25 cellular contexts compared by ENCODE assay signal in the genomic region with DNA sequence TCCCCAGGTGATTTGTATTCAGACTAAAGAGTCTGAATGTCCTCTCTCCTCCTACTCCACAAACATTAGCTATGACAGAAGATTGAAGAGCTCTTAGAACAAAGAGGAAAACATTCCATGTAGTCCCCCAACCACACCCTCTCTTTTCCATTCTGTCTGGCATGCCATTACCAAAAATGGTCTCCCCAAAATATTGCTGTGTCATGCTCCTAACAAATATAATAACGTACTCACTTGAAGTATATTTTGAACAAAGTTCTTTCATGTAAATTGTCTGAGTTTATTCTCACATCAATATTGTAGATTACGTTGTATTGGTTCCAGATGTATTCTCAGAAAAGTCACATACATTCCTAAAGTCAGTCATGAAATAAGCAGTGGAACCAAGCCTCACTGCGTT.
"Had no signal": no experiment of that assay in that cellular context is flagged by ENCODE, and none has a peak within 500 bp of the region (broad histone marks: within the 10 kb centered on the region; RNA-seq: fewer than 3 reads in every experiment).

No MANE protein-coding gene starts in this region.

- H3K27me3 Mint-ChIP-seq: naive thymus-derived CD4-positive, alpha-beta T cell; natural killer cell treated with Interleukin-12 subunit alpha and Interleukin-12 subunit beta and Interleukin-15 and Interleukin-18, amount 100 ng/mL, for 72 hours; progenitor cell of endocrine pancreas; stimulated activated naive B cell treated with anti-CD40 and anti-IgM and Interleukin-4, amounts not matched to agents 10 μg/mL and 1 μg/mL and 100 μg/mL, for 72 hours had no signal

- H3K9me3 ChIP-seq: mucosa of descending colon, ovary, right atrium auricular region, stomach, testis, thyroid gland, transverse colon, upper lobe of left lung, vagina had no signal

- H3K4me3 ChIP-seq: left ventricle myocardium inferior, lung, mucosa of descending colon, ovary, right atrium auricular region, skin epidermis, stomach, testis, thyroid gland, transverse colon, upper lobe of left lung, vagina had no signal

- ATAC-seq: mucosa of descending colon; naive thymus-derived CD4-positive, alpha-beta T cell; natural killer cell treated with Interleukin-12 subunit alpha and Interleukin-12 subunit beta and Interleukin-15 and Interleukin-18, amount 100 ng/mL, for 72 hours; sciatic nerve; stimulated activated naive B cell treated with anti-CD40 and anti-IgM and Interleukin-4, amounts not matched to agents 10 μg/mL and 1 μg/mL and 100 μg/mL, for 72 hours; stimulated activated naive CD8-positive, alpha-beta T cell treated with anti-CD3 and anti-CD28 coated beads, Interleukin-15, Interleukin-2, amounts not matched to agents 100 U/mL and 50 U/mL, for 24 hours had no signal

- H3K4me1 ChIP-seq: left ventricle myocardium inferior, right atrium auricular region, stomach, testis, thyroid gland, transverse colon, upper lobe of left lung, vagina had no signal

- H3K27ac Mint-ChIP-seq: naive thymus-derived CD4-positive, alpha-beta T cell; progenitor cell of endocrine pancreas; stimulated activated naive B cell treated with anti-CD40 and anti-IgM and Interleukin-4, amounts not matched to agents 10 μg/mL and 1 μg/mL and 100 μg/mL, for 72 hours had no signal

- H3K36me3 ChIP-seq: left ventricle myocardium inferior, ovary, right atrium auricular region, stomach, thyroid gland, transverse colon, upper lobe of left lung, vagina had no signal

- H3K4me3 Mint-ChIP-seq: naive thymus-derived CD4-positive, alpha-beta T cell; natural killer cell treated with Interleukin-12 subunit alpha and Interleukin-12 subunit beta and Interleukin-15 and Interleukin-18, amount 100 ng/mL, for 72 hours; stimulated activated naive B cell treated with anti-CD40 and anti-IgM and Interleukin-4, amounts not matched to agents 10 μg/mL and 1 μg/mL and 100 μg/mL, for 72 hours had no signal

- H3K27me3 ChIP-seq: ovary, right atrium auricular region, stomach, testis, thyroid gland, transverse colon, upper lobe of left lung, vagina had no signal

- H3K4me1 Mint-ChIP-seq: naive thymus-derived CD4-positive, alpha-beta T cell; stimulated activated naive B cell treated with anti-CD40 and anti-IgM and Interleukin-4, amounts not matched to agents 10 μg/mL and 1 μg/mL and 100 μg/mL, for 72 hours had no signal

- H3K27ac ChIP-seq: left ventricle myocardium inferior, ovary, right atrium auricular region, skin epidermis, stomach, testis, thyroid gland, transverse colon, upper lobe of left lung, vagina had no signal

- H3K36me3 Mint-ChIP-seq: naive thymus-derived CD4-positive, alpha-beta T cell; stimulated activated naive B cell treated with anti-CD40 and anti-IgM and Interleukin-4, amounts not matched to agents 10 μg/mL and 1 μg/mL and 100 μg/mL, for 72 hours had no signal

- DNase-seq: hypothalamus; islet precursor cell; left ventricle myocardium inferior; midbrain; mucosa of descending colon; naive thymus-derived CD4-positive, alpha-beta T cell; ovary; stimulated activated CD4-positive, alpha-beta T cell treated with anti-CD3 and anti-CD28 coated beads, Interleukin-12 subunit alpha, Interleukin-12 subunit beta, amount 100 ng/mL, for 4 hours; stimulated activated CD4-positive, alpha-beta T cell treated with anti-CD3 and anti-CD28 coated beads, Interleukin-15, amount 100 ng/mL, for 24 hours; stimulated activated CD4-positive, alpha-beta T cell treated with anti-CD3 and anti-CD28 coated beads, Interleukin-2, amount 100 ng/mL, for 24 hours; stimulated activated CD4-positive, alpha-beta T cell treated with anti-CD3 and anti-CD28 coated beads, Interleukin-4, amount 100 ng/mL, for 1 hour; stimulated activated naive B cell treated with anti-CD40 and anti-IgM and Interleukin-4, amounts not matched to agents 10 μg/mL and 1 μg/mL and 100 μg/mL, for 72 hours; stimulated activated naive CD8-positive, alpha-beta T cell treated with anti-CD3 and anti-CD28 coated beads, Interleukin-15, Interleukin-2, amounts not matched to agents 100 U/mL and 50 U/mL, for 24 hours; stomach; testis; thyroid gland; transverse colon; upper lobe of left lung had no signal
